Comparison of ENCODE assay signal across 10 cellular contexts in the genomic region with DNA sequence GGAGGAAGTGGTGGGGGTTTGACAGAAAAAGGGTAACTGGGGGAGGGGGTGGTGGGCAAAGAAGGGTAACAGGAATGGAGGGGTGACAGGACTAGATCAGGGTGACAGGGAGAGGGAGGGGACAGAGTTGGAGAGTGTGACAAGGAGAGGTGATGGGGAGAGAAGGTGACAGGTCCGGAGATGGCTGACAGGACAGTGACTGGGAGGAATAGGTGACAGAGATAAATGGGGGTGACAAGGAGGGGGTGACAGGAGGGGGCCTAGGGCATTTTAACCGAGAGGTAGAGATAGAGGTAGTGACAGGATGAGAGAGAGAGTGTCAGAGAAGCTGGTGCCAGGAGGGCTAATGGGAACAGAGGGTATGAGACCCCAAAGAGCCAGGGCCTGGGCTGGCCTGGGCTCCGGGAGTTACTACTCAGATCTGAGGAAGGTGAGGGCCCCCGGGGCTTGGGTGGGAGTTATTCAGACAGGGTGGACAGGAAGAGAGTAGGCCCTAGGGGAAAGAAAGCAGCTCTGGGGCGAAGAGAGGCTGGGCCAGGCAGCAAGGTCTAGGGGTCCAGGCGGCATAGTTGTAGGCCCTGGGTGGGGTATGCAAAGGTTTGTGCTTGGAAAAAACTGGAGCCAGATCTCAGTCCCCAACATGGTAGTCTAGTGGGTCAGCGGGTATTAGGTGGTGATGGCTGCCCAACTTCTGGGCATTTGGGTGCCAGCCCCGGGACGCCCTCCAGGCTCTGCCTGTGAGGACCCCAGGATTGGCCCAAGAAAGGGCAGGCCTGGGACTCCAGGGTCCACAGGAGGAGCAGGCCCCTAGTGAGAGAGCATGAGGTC. TPM values are rescaled to one million over a fixed set of nuclear protein-coding genes. Genes with fewer than 3 reads are reported as not detected.
A peak's percentile ranks its signal among the peaks of the same experiment; 100 is the strongest.
DNase-seq lines count a peak whose midpoint lies in the region; ATAC-seq, FAIRE-seq and TF ChIP-seq lines count a peak whose summit lies in the region.
"Had no signal": no experiment of that assay in that cellular context is flagged by ENCODE, and none has a peak within 500 bp of the region (broad histone marks: within the 10 kb centered on the region; RNA-seq: fewer than 3 reads in every experiment).

No MANE protein-coding gene starts in this region.

- peaks cover 10% of the 10 kb centered on the region; the same call in 1 of the 2 replicates for H3K23me2 ChIP-seq in H1 (ENCODE audit: low read depth, low read length)

- FAIRE-seq in H1 (lab: Jason Lieb, UNC) = no peak

- H2BK5ac ChIP-seq in H1 (ENCODE audit: low read depth, low read length) = no peak overlapping the region

- POLR2A ChIA-PET in BJ (lab: Charles Lee) = no interaction called here
- POLR2A ChIA-PET in H1 (lab: Charles Lee; ENCODE audit: partially characterized antibody) = interaction anchor here (0.6 to 4.1 kb wide), 5 partner anchors 11 to 31 kb away, joined by 3 to 27 read pairs (median 4); no protein-coding TSS in a partner anchor
- POLR2A ChIA-PET in naive thymus-derived CD4-positive, alpha-beta T cell (lab: Charles Lee) = interaction anchor here (0.6 to 3.2 kb wide), 11 partner anchors 11 to 159 kb away, joined by 3 to 47 read pairs (median 4); a partner anchor contains a TSS
- POLR2A ChIA-PET in GM10248 (lab: Yijun Ruan, JAX) = interaction anchor here (1.1 to 1.6 kb wide), 2 partner anchors 10 to 26 kb away, joined by 6 to 8 read pairs; no protein-coding TSS in a partner anchor

- TF ChIP-seq EP300 in H1 (IDR thresholded peaks at IDR 0.05; ENCODE audit: borderline replicate concordance in 1 of 2, low read depth in 2 of 2, low read length in 2 of 2) = no peak

- H2BK15ac ChIP-seq in H1 (ENCODE audit: low read length) = no peak overlapping the region

- H3K79me1 ChIP-seq in H1 (ENCODE audit: low read depth, low read length) = peaks cover 5% of the 10 kb centered on the region

- H3K23ac ChIP-seq in H1 (ENCODE audit: insufficient read length) = no peak overlapping the region

- no peak overlapping the region for H4K91ac ChIP-seq in H1 (replicated peaks; ENCODE audit: insufficient read length, low read length)

- no peak overlapping the region for H2BK120ac ChIP-seq in H1 (replicated peaks; ENCODE audit: low read depth, low read length)

- peak overlapping the region in 1 of 10 donors; percentile 94 for H3K4me3 Mint-ChIP-seq in naive thymus-derived CD4-positive, alpha-beta T cell
- H3K4me3 Mint-ChIP-seq: stimulated activated effector memory CD8-positive, alpha-beta T cell treated with anti-CD3 and anti-CD28 coated beads, Interleukin-12 subunit alpha, Interleukin-12 subunit beta, amount 100 ng/mL, for 72 hours had no signal

- no peak overlapping the region for H3K56ac ChIP-seq in H1 (replicated peaks; ENCODE audit: insufficient read length, low read depth, low read length)

- TF ChIP-seq CTCF in BJ (IDR thresholded peaks at IDR 0.05; ENCODE audit: insufficient read depth, low read depth, low read length) (no peak), H1 (IDR thresholded peaks at IDR 0.05; ENCODE audit: control extremely low read depth in 1 of 3, insufficient read depth in 1 of 3, low read depth in 1 of 3, low read length in 3 of 3) (no peak), GM10248 (IDR thresholded peaks at IDR 0.05; ENCODE audit: control extremely low read depth, extremely low read depth, low read depth, missing control alignments) (no peak)

- H3K18ac ChIP-seq in H1 (ENCODE audit: extremely low read depth, low read length) = no peak overlapping the region

- intact Hi-C loops in naive thymus-derived CD4-positive, alpha-beta T cell (cut with micrococcal nuclease) = loop anchor here in 1 of 2 donors (2.0 to 5.0 kb wide), 2 partner anchors 1007 to 1825 kb away; a partner anchor contains a TSS

- H2AFZ ChIP-seq in H1 (ENCODE audit: low read length) = no peak overlapping the region

- peaks cover 0 to 9% of the 10 kb centered on the region in 2 experiments; a peak in 1 of 4 replicates for H3K79me2 ChIP-seq in H1 (ENCODE audit: control insufficient read depth in 1 of 2, insufficient read depth in 2 of 2, low read length in 2 of 2)

- H3K9me3 ChIP-seq in KOPT-K1 (ENCODE audit: insufficient read depth, low read length, poor library complexity, severe bottlenecking) = no peaks in the 10 kb centered on the region
- no peaks in the 10 kb centered on the region for H3K9me3 ChIP-seq in H1 (ENCODE audit: insufficient read depth in 2 of 2, low read depth in 1 of 2, low read length in 1 of 2)
- no peaks in the 10 kb centered on the region for H3K9me3 ChIP-seq in naive thymus-derived CD4-positive, alpha-beta T cell (ENCODE audit: control insufficient read depth in 2 of 3, low read length in 3 of 3)

- H2BK20ac ChIP-seq in H1 (ENCODE audit: low read length) = no peak overlapping the region

- peaks cover 0 to 5% of the 10 kb centered on the region in 2 experiments for H4K20me1 ChIP-seq in H1 (replicated peaks in 1 of 2; ENCODE audit: control insufficient read depth in 1 of 2, insufficient read depth in 2 of 2, low read length in 2 of 2)

- peak overlapping the region in 1 of 4 experiments; percentile 57; a peak in 3 of 7 replicates for H3K9ac ChIP-seq in H1 (replicated peaks in 1 of 4; ENCODE audit: extremely low read depth in 1 of 4, low read depth in 3 of 4, low read length in 3 of 4)

- TF ChIP-seq RAD21 in H1 (IDR thresholded peaks at IDR 0.05 in 1 of 2, conservative IDR thresholded peaks at IDR 0.05 in 1 of 2; ENCODE audit: low read depth in 2 of 2, low read length in 2 of 2) = no peak

- H3K4ac ChIP-seq in H1 (replicated peaks; ENCODE audit: insufficient read length, low read depth, low read length) = no peak overlapping the region

- H3K27ac ChIP-seq in KOPT-K1 (ENCODE audit: low read depth, low read length, poor library complexity, severe bottlenecking) = peak overlapping the region; percentile 93
- no peak overlapping the region for H3K27ac ChIP-seq in H1 (ENCODE audit: low read depth, low read length)
- H3K27ac ChIP-seq in naive thymus-derived CD4-positive, alpha-beta T cell (ENCODE audit: low read depth, low read length) = peak overlapping the region; percentile 96

- H3K27ac Mint-ChIP-seq in naive thymus-derived CD4-positive, alpha-beta T cell = peak overlapping the region in 4 of 9 donors; percentile 98 to 99 (median 99)
- H3K27ac Mint-ChIP-seq: stimulated activated effector memory CD8-positive, alpha-beta T cell treated with anti-CD3 and anti-CD28 coated beads, Interleukin-12 subunit alpha, Interleukin-12 subunit beta, amount 100 ng/mL, for 72 hours had no signal

- H3K4me2 ChIP-seq in H1 (ENCODE audit: insufficient read depth in 1 of 2, low read depth in 2 of 2, low read length in 2 of 2) = peak overlapping the region; percentile 79 to 87

- no peak overlapping the region for H3K14ac ChIP-seq in H1 (ENCODE audit: insufficient read length)

- WGBS in H1 (ENCODE audit: extremely low coverage in 1 of 2, insufficient coverage in 1 of 2, insufficient read length in 1 of 2, insufficient replicate concordance in 2 of 2, low coverage in 1 of 2, low lambda C conversion rate in 2 of 2, missing lambda C conversion rate in 1 of 2), 2 experiments = 76% methylated on average over 8 of the region's 9 CpGs; no CpG with 5 or more reads in 1 of the 2 experiments

- H3K36me3 Mint-ChIP-seq in naive thymus-derived CD4-positive, alpha-beta T cell = peaks cover 0 to 13% (median 4%) of the 10 kb centered on the region in 5 donors

- H2AK5ac ChIP-seq in H1 (ENCODE audit: low read depth, low read length) = no peak overlapping the region

- ATAC-seq in naive thymus-derived CD4-positive, alpha-beta T cell = no peak
- no peak for ATAC-seq in GM19467 (IDR thresholded peaks at IDR 0.05; ENCODE audit: unreplicated experiment)

- peak overlapping the region; percentile 27; the same call in 1 of the 2 replicates for H2BK12ac ChIP-seq in H1 (ENCODE audit: low read depth, low read length)

- H3K4me3 ChIP-seq in BJ (ENCODE audit: low read depth, low read length) (peak overlapping the region; percentile 87), H1 (ENCODE audit: extremely low read depth in 1 of 4, insufficient read depth in 2 of 4, low read depth in 3 of 4, low read length in 4 of 4) (peak overlapping the region; percentile 31 to 82 (median 61); a peak in 6 of 8 replicates)
- peak overlapping the region; percentile 84 for H3K4me3 ChIP-seq in naive thymus-derived CD4-positive, alpha-beta T cell (ENCODE audit: low read length)

- no peak overlapping the region for H4K5ac ChIP-seq in H1 (ENCODE audit: insufficient read length, low read depth, low read length)

- H3K27me3 ChIP-seq in BJ (ENCODE audit: control insufficient read depth, insufficient read depth, low read length) = no peaks in the 10 kb centered on the region
- no peaks in the 10 kb centered on the region for H3K27me3 ChIP-seq in H1 (replicated peaks in 1 of 4; ENCODE audit: control insufficient read depth in 3 of 4, extremely low read depth in 1 of 4, insufficient read depth in 3 of 4, low read length in 3 of 4)
- H3K27me3 ChIP-seq in naive thymus-derived CD4-positive, alpha-beta T cell (ENCODE audit: control insufficient read depth in 2 of 2, insufficient read depth in 2 of 2, low read length in 2 of 2) = no peaks in the 10 kb centered on the region

- no peaks in the 10 kb centered on the region for H3K27me3 Mint-ChIP-seq in naive thymus-derived CD4-positive, alpha-beta T cell

- DNase-seq in BJ (ENCODE audit: low read depth) = no peak
- DNase-seq in H1 (ENCODE audit: low read depth in 1 of 2, low spot score in 2 of 2) = no peak
- peak in 1 of 9 donors; percentile 13 for DNase-seq in naive thymus-derived CD4-positive, alpha-beta T cell
- DNase-seq in GM10248 (ENCODE audit: extremely low spot score) = no peak
- no peak for DNase-seq in HCEC 1CT
- DNase-seq in NCI-H510A treated with DMSO at 0.1 percent for 48 hours (lab: John Stamatoyannopoulos, UW) = no peak

- peaks cover 2 to 21% (median 10%) of the 10 kb centered on the region in 4 experiments for H3K4me1 ChIP-seq in H1 (replicated peaks in 1 of 4; ENCODE audit: control insufficient read depth in 3 of 4, insufficient read depth in 4 of 4, low read length in 3 of 4)
- H3K4me1 ChIP-seq in naive thymus-derived CD4-positive, alpha-beta T cell (ENCODE audit: control insufficient read depth in 2 of 2, insufficient read depth in 2 of 2, low read length in 2 of 2) = peaks cover 23 to 29% of the 10 kb centered on the region in 2 donors

- H3K36me3 ChIP-seq in BJ (ENCODE audit: control insufficient read depth, insufficient read depth, low read length) = peaks cover 18% of the 10 kb centered on the region
- H3K36me3 ChIP-seq in KOPT-K1 (ENCODE audit: insufficient read depth, low read length) = peaks cover 22% of the 10 kb centered on the region
- H3K36me3 ChIP-seq in H1 (ENCODE audit: control insufficient read depth in 2 of 4, insufficient read depth in 4 of 4, low read length in 3 of 4) = peaks cover 0 to 15% (median 4%) of the 10 kb centered on the region in 4 experiments; a peak in 2 of 8 replicates
- H3K36me3 ChIP-seq in naive thymus-derived CD4-positive, alpha-beta T cell (ENCODE audit: control insufficient read depth in 2 of 3, insufficient read depth in 3 of 3, low read length in 3 of 3) = peaks cover 0 to 29% (median 0%) of the 10 kb centered on the region in 3 experiments

- H3K4me1 Mint-ChIP-seq in naive thymus-derived CD4-positive, alpha-beta T cell = peaks cover 11 to 35% (median 28%) of the 10 kb centered on the region in 7 donors

- CTCF ChIA-PET in BJ (lab: Yijun Ruan, JAX) = interaction anchor here (1.6 to 4.2 kb wide), 3 partner anchors 10 to 26 kb away, joined by 9 to 20 read pairs (median 18); a partner anchor contains a TSS
- CTCF ChIA-PET in H1 (lab: Charles Lee; ENCODE audit: partially characterized antibody) = interaction anchor here (0.8 to 3.1 kb wide), 8 partner anchors 10 to 27 kb away, joined by 3 to 17 read pairs (median 5); no protein-coding TSS in a partner anchor
- CTCF ChIA-PET in naive thymus-derived CD4-positive, alpha-beta T cell (lab: Charles Lee) = interaction anchor here (1.1 to 2.2 kb wide), 5 partner anchors 10 to 160 kb away, joined by 3 to 17 read pairs (median 4); no protein-coding TSS in a partner anchor
- CTCF ChIA-PET in GM10248 (lab: Yijun Ruan, JAX) = interaction anchor here (1.2 to 3.2 kb wide), 5 partner anchors 10 to 27 kb away, joined by 4 to 30 read pairs (median 5); a partner anchor contains a TSS

- no peak for TF ChIP-seq POLR2A in H1 (IDR thresholded peaks at IDR 0.05; ENCODE audit: control extremely low read depth in 1 of 2, low read depth in 2 of 2, low read length in 2 of 2)

- H4K8ac ChIP-seq in H1 (ENCODE audit: extremely low read depth, insufficient read depth, low read length) = no peak overlapping the region

- H3K9me3 Mint-ChIP-seq in naive thymus-derived CD4-positive, alpha-beta T cell = no peaks in the 10 kb centered on the region
- H3K9me3 Mint-ChIP-seq: activated naive CD4-positive, alpha-beta T cell treated with anti-CD3 and anti-CD28 coated beads, Interleukin-2, amount 50 U/mL, for 72 hours; stimulated activated effector memory CD8-positive, alpha-beta T cell treated with anti-CD3 and anti-CD28 coated beads, Interleukin-12 subunit alpha, Interleukin-12 subunit beta, amount 100 ng/mL, for 72 hours had no signal

RNA-seq across cellular contexts. Expression of a gene that starts 0.7 kb away (rescaled TPM):
- 3.5 and 7.0 TPM in 2 replicates for polyA plus RNA-seq in BJ (2011; rRNA removed)
- 5.2 and 7.9 TPM in 2 replicates for polyA minus RNA-seq in BJ (2011; rRNA and poly(A)+ RNA removed)
- total RNA-seq in H1 (2021; fragmentation: NEBNext Ultra II Directional; extraction: Animal tissue kit (Norgen Biotek cat#: 25700)) = 43.6 and 48.4 TPM in 2 replicates
- polyA plus RNA-seq in H1 (2011; rRNA removed) = 13.2 and 23.1 TPM in 2 replicates
- polyA plus RNA-seq in H1 (2011; cell fraction: cytosol; rRNA removed) = 12.9 TPM
- 85.4 TPM for polyA plus RNA-seq in H1 (2011; cell fraction: nucleus; rRNA removed)
- 26.5 to 45.2 TPM (median 39.7 TPM) in 4 replicates for polyA plus RNA-seq in H1 (2012, experiment 1 of 2)
- 24.2 TPM for polyA plus RNA-seq in H1 (2012, experiment 2 of 2)
- 28.3 TPM for polyA plus RNA-seq in H1 (2013, experiment 1 of 2)
- 27.0 TPM for polyA plus RNA-seq in H1 (2013, experiment 2 of 2)
- 3.7 and 5.1 TPM in 2 replicates for polyA minus RNA-seq in H1 (2011; rRNA and poly(A)+ RNA removed)
- polyA minus RNA-seq in H1 (2011; cell fraction: cytosol; rRNA and poly(A)+ RNA removed) = 18.2 TPM
- polyA minus RNA-seq in H1 (2011; cell fraction: nucleus; rRNA and poly(A)+ RNA removed) = 17.1 TPM
- 100 to 1,000 TPM in 3 of 5 experiments, 10 to 100 TPM in 2; 90.4 to 134 (median 102) TPM for total RNA-seq in naive thymus-derived CD4-positive, alpha-beta T cell
- 1 to 10 TPM; 1.5 to 2.6 TPM for polyA plus RNA-seq in naive thymus-derived CD4-positive, alpha-beta T cell

RNA-seq across cellular contexts. Expression of a gene that starts 14.8 kb away (rescaled TPM):
- polyA plus RNA-seq in BJ (2011; rRNA removed) = 47.4 and 51.4 TPM in 2 replicates
- 41.5 and 62.0 TPM in 2 replicates for polyA minus RNA-seq in BJ (2011; rRNA and poly(A)+ RNA removed)
- total RNA-seq in H1 (2021; fragmentation: NEBNext Ultra II Directional; extraction: Animal tissue kit (Norgen Biotek cat#: 25700)) = 62.7 and 73.9 TPM in 2 replicates
- 43.7 and 67.6 TPM in 2 replicates for polyA plus RNA-seq in H1 (2011; rRNA removed)
- polyA plus RNA-seq in H1 (2011; cell fraction: cytosol; rRNA removed) = 45.9 TPM
- 144 TPM for polyA plus RNA-seq in H1 (2011; cell fraction: nucleus; rRNA removed)
- polyA plus RNA-seq in H1 (2012, experiment 1 of 2) = 39.2 to 53.3 TPM (median 50.3 TPM) in 4 replicates
- 34.9 TPM for polyA plus RNA-seq in H1 (2012, experiment 2 of 2)
- 40.5 TPM for polyA plus RNA-seq in H1 (2013, experiment 1 of 2)
- 40.3 TPM for polyA plus RNA-seq in H1 (2013, experiment 2 of 2)
- polyA minus RNA-seq in H1 (2011; rRNA and poly(A)+ RNA removed) = 20.2 and 23.3 TPM in 2 replicates
- polyA minus RNA-seq in H1 (2011; cell fraction: cytosol; rRNA and poly(A)+ RNA removed) = 39.0 TPM
- polyA minus RNA-seq in H1 (2011; cell fraction: nucleus; rRNA and poly(A)+ RNA removed) = 34.2 TPM
- 100 to 1,000 TPM in 1 of 5 experiments, 10 to 100 TPM in 4; 42.5 to 105 (median 51.8) TPM for total RNA-seq in naive thymus-derived CD4-positive, alpha-beta T cell
- polyA plus RNA-seq in naive thymus-derived CD4-positive, alpha-beta T cell = 10 to 100 TPM in 1 of 2 donors, 1 to 10 TPM in 1; 2.8 to 10.8 TPM

RNA-seq across cellular contexts. Expression of a gene that starts 27.3 kb away (rescaled TPM):
- polyA plus RNA-seq in BJ (2011; rRNA removed) (27.7 and 36.1 TPM in 2 replicates), H1 (2011; rRNA removed) (84.0 and 89.0 TPM in 2 replicates)
- 21.9 and 22.7 TPM in 2 replicates for polyA minus RNA-seq in BJ (2011; rRNA and poly(A)+ RNA removed)
- total RNA-seq in H1 (2021; fragmentation: NEBNext Ultra II Directional; extraction: Animal tissue kit (Norgen Biotek cat#: 25700)) = 54.9 and 55.3 TPM in 2 replicates
- 50.8 TPM for polyA plus RNA-seq in H1 (2011; cell fraction: cytosol; rRNA removed)
- polyA plus RNA-seq in H1 (2011; cell fraction: nucleus; rRNA removed) = 64.5 TPM
- 47.7 to 66.9 TPM (median 65.1 TPM) in 4 replicates for polyA plus RNA-seq in H1 (2012, experiment 1 of 2)
- polyA plus RNA-seq in H1 (2012, experiment 2 of 2) = 72.4 TPM
- 70.7 TPM for polyA plus RNA-seq in H1 (2013, experiment 1 of 2)
- 64.0 TPM for polyA plus RNA-seq in H1 (2013, experiment 2 of 2)
- polyA minus RNA-seq in H1 (2011; rRNA and poly(A)+ RNA removed) = 33.0 and 46.2 TPM in 2 replicates
- 23.0 TPM for polyA minus RNA-seq in H1 (2011; cell fraction: cytosol; rRNA and poly(A)+ RNA removed)
- polyA minus RNA-seq in H1 (2011; cell fraction: nucleus; rRNA and poly(A)+ RNA removed) = 13.5 TPM
- 10 to 100 TPM; 19.6 to 52.0 (median 33.0) TPM for total RNA-seq in naive thymus-derived CD4-positive, alpha-beta T cell
- 10 to 100 TPM; 11.4 to 19.6 TPM for polyA plus RNA-seq in naive thymus-derived CD4-positive, alpha-beta T cell

RNA-seq across cellular contexts. Expression of a gene that starts 32.2 kb away (rescaled TPM):
- polyA plus RNA-seq in BJ (2011; rRNA removed) = 0.43 and 0.93 TPM in 2 replicates
- polyA minus RNA-seq in BJ (2011; rRNA and poly(A)+ RNA removed) = 0.26 and 0.66 TPM in 2 replicates
- 6.7 and 7.2 TPM in 2 replicates for total RNA-seq in H1 (2021; fragmentation: NEBNext Ultra II Directional; extraction: Animal tissue kit (Norgen Biotek cat#: 25700))
- 7.5 and 8.9 TPM in 2 replicates for polyA plus RNA-seq in H1 (2011; rRNA removed)
- 5.1 TPM for polyA plus RNA-seq in H1 (2011; cell fraction: cytosol; rRNA removed)
- 5.0 TPM for polyA plus RNA-seq in H1 (2011; cell fraction: nucleus; rRNA removed)
- 4.3 to 7.1 TPM (median 6.5 TPM) in 4 replicates for polyA plus RNA-seq in H1 (2012, experiment 1 of 2)
- polyA plus RNA-seq in H1 (2012, experiment 2 of 2) = 8.1 TPM
- 4.9 TPM for polyA plus RNA-seq in H1 (2013, experiment 1 of 2)
- polyA plus RNA-seq in H1 (2013, experiment 2 of 2) = 4.5 TPM
- polyA minus RNA-seq in H1 (2011; rRNA and poly(A)+ RNA removed) = 1.9 and 2.0 TPM in 2 replicates
- polyA minus RNA-seq in H1 (2011; cell fraction: cytosol; rRNA and poly(A)+ RNA removed) = 4.7 TPM
- 2.0 TPM for polyA minus RNA-seq in H1 (2011; cell fraction: nucleus; rRNA and poly(A)+ RNA removed)
- under 1 TPM in 4 of 5 experiments, not detected in 1; 0.32 to 0.68 (median 0.38) TPM for total RNA-seq in naive thymus-derived CD4-positive, alpha-beta T cell
- polyA plus RNA-seq in naive thymus-derived CD4-positive, alpha-beta T cell = under 1 TPM; 0.48 to 0.61 TPM

RNA-seq across cellular contexts. Expression of a gene that starts 32.7 kb away (rescaled TPM):
- polyA plus RNA-seq in BJ (2011; rRNA removed) (24.7 and 35.7 TPM in 2 replicates), H1 (2011; rRNA removed) (248 and 294 TPM in 2 replicates)
- polyA minus RNA-seq in BJ (2011; rRNA and poly(A)+ RNA removed) = 40.2 and 58.4 TPM in 2 replicates
- 124 and 132 TPM in 2 replicates for total RNA-seq in H1 (2021; fragmentation: NEBNext Ultra II Directional; extraction: Animal tissue kit (Norgen Biotek cat#: 25700))
- polyA plus RNA-seq in H1 (2011; cell fraction: cytosol; rRNA removed) = 171 TPM
- 201 TPM for polyA plus RNA-seq in H1 (2011; cell fraction: nucleus; rRNA removed)
- 95.5 to 156 TPM (median 148 TPM) in 4 replicates for polyA plus RNA-seq in H1 (2012, experiment 1 of 2)
- polyA plus RNA-seq in H1 (2012, experiment 2 of 2) = 202 TPM
- 109 TPM for polyA plus RNA-seq in H1 (2013, experiment 1 of 2)
- polyA plus RNA-seq in H1 (2013, experiment 2 of 2) = 108 TPM
- 61.2 and 78.8 TPM in 2 replicates for polyA minus RNA-seq in H1 (2011; rRNA and poly(A)+ RNA removed)
- polyA minus RNA-seq in H1 (2011; cell fraction: cytosol; rRNA and poly(A)+ RNA removed) = 60.3 TPM
- 52.6 TPM for polyA minus RNA-seq in H1 (2011; cell fraction: nucleus; rRNA and poly(A)+ RNA removed)
- total RNA-seq in naive thymus-derived CD4-positive, alpha-beta T cell = 10 to 100 TPM; 11.7 to 36.9 (median 16.9) TPM
- polyA plus RNA-seq in naive thymus-derived CD4-positive, alpha-beta T cell = 10 to 100 TPM; 52.6 to 73.4 TPM
